Comparison of ENCODE assay signal across 1 cellular context in genomic region chr22:31088233-31088986, GRCh38.
TF ChIP-seq lines count a peak whose summit lies in the region.

No MANE protein-coding gene starts in this region.

TF ChIP-seq in H1, 55 proteins besides CTCF, POLR2A, EP300 and RAD21:
- TF ChIP-seq GTF2F1 (IDR thresholded peaks at IDR 0.05; ENCODE audit: borderline replicate concordance, low read depth, low read length) = no peak
- no peak for TF ChIP-seq POLR2AphosphoS5 (IDR thresholded peaks at IDR 0.05; ENCODE audit: low read depth, low read length)
- no peak for TF ChIP-seq TEAD4 (IDR thresholded peaks at IDR 0.05; ENCODE audit: low read depth, low read length)
- no peak for TF ChIP-seq SAP30 (IDR thresholded peaks at IDR 0.05; ENCODE audit: insufficient read depth, insufficient replicate concordance, low read length)
- TF ChIP-seq E2F6 (IDR thresholded peaks at IDR 0.05) = no peak
- TF ChIP-seq SIN3A (conservative IDR thresholded peaks at IDR 0.05 in 1 of 2, IDR thresholded peaks at IDR 0.05 in 1 of 2; ENCODE audit: low read depth in 1 of 2, low read length in 2 of 2) = no peak
- TF ChIP-seq TAF1 (IDR thresholded peaks at IDR 0.05; ENCODE audit: low read depth, low read length) = no peak
- TF ChIP-seq TAF7 (optimal IDR thresholded peaks at IDR 0.05; ENCODE audit: borderline replicate concordance, low read depth, low read length) = no peak
- TF ChIP-seq SP1 (IDR thresholded peaks at IDR 0.05; ENCODE audit: low read depth, low read length) = no peak
- TF ChIP-seq TBP (IDR thresholded peaks at IDR 0.05; ENCODE audit: low read depth, low read length) = no peak
- TF ChIP-seq CREB1 (IDR thresholded peaks at IDR 0.05) = no peak
- TF ChIP-seq SP4 (IDR thresholded peaks at IDR 0.05; ENCODE audit: low read length) = no peak
- no peak for TF ChIP-seq CHD7 (IDR thresholded peaks at IDR 0.05; ENCODE audit: insufficient replicate concordance, low read length)
